ENCODE assay signal across 9 cellular contexts in the genomic region with DNA sequence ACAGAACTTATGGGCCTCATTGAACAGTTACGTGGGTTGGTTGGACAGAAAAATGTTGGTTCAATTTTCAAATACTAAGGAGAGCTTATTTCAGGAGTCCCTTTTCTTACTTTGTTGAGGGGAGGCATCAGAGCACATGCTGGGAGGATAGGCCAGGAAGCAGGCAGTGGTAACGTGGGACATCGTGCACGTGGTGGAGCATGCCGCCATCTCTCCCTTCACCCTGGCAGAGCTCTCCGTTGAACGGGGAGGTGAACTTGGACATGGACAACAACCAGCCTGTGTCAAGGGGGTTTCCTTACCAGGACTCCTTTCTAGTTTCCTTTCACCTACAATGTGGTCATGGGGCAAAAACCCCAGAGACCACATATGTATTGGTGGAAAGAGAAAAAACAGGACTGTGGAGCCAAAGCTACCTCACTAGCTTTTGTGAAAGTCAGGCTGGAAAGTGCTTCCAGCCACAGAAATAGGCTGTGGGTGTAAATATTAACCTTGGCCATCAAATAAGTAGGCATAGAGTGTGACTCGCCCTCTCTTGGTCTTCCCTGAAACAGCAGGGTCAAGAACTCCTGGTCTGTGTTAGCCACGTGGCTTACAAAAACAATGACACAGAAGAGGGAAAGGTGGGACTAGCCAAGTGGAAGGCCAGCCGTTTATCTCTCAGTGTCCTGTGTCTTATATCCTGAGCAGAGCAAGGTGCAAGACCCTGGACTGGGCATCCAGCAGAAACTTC. TPM values are rescaled to one million over a fixed set of nuclear protein-coding genes. Genes with fewer than 3 reads are reported as not detected.
A peak's percentile ranks its signal among the peaks of the same experiment; 100 is the strongest.
DNase-seq lines count a peak whose midpoint lies in the region; TF ChIP-seq lines count a peak whose summit lies in the region.
"Had no signal": no experiment of that assay in that cellular context is flagged by ENCODE, and none has a peak within 500 bp of the region (broad histone marks: within the 10 kb centered on the region; RNA-seq: fewer than 3 reads in every experiment).

No MANE protein-coding gene starts in this region.

- no peak overlapping the region for H2AFZ ChIP-seq in mammary epithelial cell (ENCODE audit: low read depth, low read length)
- H2AFZ ChIP-seq in mesenchymal stem cell (ENCODE audit: low read depth, low read length) = no peak overlapping the region

- no peak overlapping the region for H2BK120ac ChIP-seq in mesenchymal stem cell (ENCODE audit: low read depth, low read length)

- H4K20me1 ChIP-seq in mammary epithelial cell (ENCODE audit: insufficient read depth, low read length) = no peaks in the 10 kb centered on the region

- in situ Hi-C loops in mammary epithelial cell (cut with MboI; ENCODE audit: low sequenced_read_pairs in 2 of 2) = no loop called here

- H3K4me2 ChIP-seq in mammary epithelial cell (ENCODE audit: insufficient read depth, low read depth, low read length) (no peak overlapping the region), mesenchymal stem cell (ENCODE audit: low read length, poor library complexity, severe bottlenecking) (no peak overlapping the region)

- no peak overlapping the region for H4K8ac ChIP-seq in mesenchymal stem cell (ENCODE audit: low read length)

- H3K23ac ChIP-seq in mesenchymal stem cell (ENCODE audit: low read length in 2 of 2) = no peak overlapping the region

- no peak overlapping the region for H2AK5ac ChIP-seq in mesenchymal stem cell (ENCODE audit: low read length, severe bottlenecking)

- no peak overlapping the region for H2BK12ac ChIP-seq in mesenchymal stem cell (ENCODE audit: low read length in 2 of 2)

- TF ChIP-seq CTCF in mammary epithelial cell (conservative IDR thresholded peaks at IDR 0.05 in 1 of 2, IDR thresholded peaks at IDR 0.05 in 1 of 2; ENCODE audit: extremely low read depth in 1 of 2, insufficient read depth in 1 of 2, low read depth in 1 of 2, low read length in 2 of 2) (peak in 1 of 2 donors; percentile 22), testis (IDR thresholded peaks at IDR 0.05) (no peak)

- H3K4me3 ChIP-seq in mammary epithelial cell (replicated peaks in 1 of 3; ENCODE audit: insufficient read depth in 1 of 3, low read depth in 2 of 3, low read length in 3 of 3) (no peak overlapping the region), mesenchymal stem cell (ENCODE audit: insufficient read depth in 1 of 2, low read depth in 1 of 2, low read length in 2 of 2) (no peak overlapping the region), testis (no peak overlapping the region)

- no peak overlapping the region for H4K91ac ChIP-seq in mesenchymal stem cell (ENCODE audit: low read length)

- H3K79me2 ChIP-seq in mammary epithelial cell (ENCODE audit: insufficient read depth, low read length) = peaks cover 15% of the 10 kb centered on the region

- H3K9me3 ChIP-seq in mammary epithelial cell (replicated peaks; ENCODE audit: insufficient read depth, low read length) (no peaks in the 10 kb centered on the region), mesenchymal stem cell (ENCODE audit: control insufficient read depth, low read length) (no peaks in the 10 kb centered on the region), testis (no peaks in the 10 kb centered on the region)

- H3K36me3 ChIP-seq in mammary epithelial cell (ENCODE audit: insufficient read depth, low read length) = peaks cover 24% of the 10 kb centered on the region
- peaks cover 79 to 85% of the 10 kb centered on the region in 2 experiments for H3K36me3 ChIP-seq in mesenchymal stem cell (ENCODE audit: control insufficient read depth in 1 of 2, insufficient read depth in 2 of 2, low read depth in 1 of 2, low read length in 2 of 2)
- no peaks in the 10 kb centered on the region for H3K36me3 ChIP-seq in testis (ENCODE audit: low read depth, missing control alignments)

- H3K4me1 ChIP-seq in mammary epithelial cell (ENCODE audit: insufficient read depth, low read length) (no peaks in the 10 kb centered on the region), mesenchymal stem cell (ENCODE audit: control insufficient read depth, insufficient read depth, low read depth, low read length) (peaks cover 15% of the 10 kb centered on the region), testis (no peaks in the 10 kb centered on the region)

- no peak overlapping the region for H2BK15ac ChIP-seq in mesenchymal stem cell (ENCODE audit: low read depth, poor library complexity, severe bottlenecking)

- H3K14ac ChIP-seq in mesenchymal stem cell (ENCODE audit: low read length in 2 of 2) = no peak overlapping the region

- peak; percentile 71 for DNase-seq in EL
- peak; percentile 67 for DNase-seq in M059J (ENCODE audit: low read depth)
- peak; percentile 48 for DNase-seq in mammary epithelial cell
- peak; percentile 52 for DNase-seq in mesenchymal stem cell
- DNase-seq in testis = no peak
- DNase-seq in HUDEP-2 (lab: John Stamatoyannopoulos, UW; ENCODE audit: unreplicated experiment in 76 of 76) = no peak
- DNase-seq in anterior cingulate cortex (lab: John Stamatoyannopoulos, UW) = no peak
- DNase-seq in NOMO-1 (lab: John Stamatoyannopoulos, UW; ENCODE audit: unreplicated experiment in 2 of 2) = no peak
- DNase-seq: NCI-H146 had no signal

- H3K27me3 ChIP-seq in mammary epithelial cell (ENCODE audit: insufficient read depth, low read length) (no peaks in the 10 kb centered on the region), mesenchymal stem cell (ENCODE audit: control insufficient read depth in 1 of 2, insufficient read depth in 1 of 2, low read length in 2 of 2) (no peaks in the 10 kb centered on the region), testis (no peaks in the 10 kb centered on the region)

- dilution Hi-C loops in mammary epithelial cell (cut with HindIII; ENCODE audit: low sequenced_read_pairs) = loop anchor here (5.0 kb wide), 1 partner anchor 44 kb away; the partner anchor contains the start of genes SAFB and SAFB2

- no peak overlapping the region for H3K4ac ChIP-seq in mesenchymal stem cell (ENCODE audit: low read depth in 1 of 2, low read length in 2 of 2)

- no TSS peak for BruUV-seq in mammary epithelial cell (replicated peaks; lab: Mats Ljungman, UMichigan)

- H2BK5ac ChIP-seq in mesenchymal stem cell (ENCODE audit: low read depth, low read length, poor library complexity, severe bottlenecking) = no peak overlapping the region

- 65% methylated on average over 10 of the region's 10 CpGs for WGBS in mammary epithelial cell (ENCODE audit: low coverage, missing lambda C conversion rate)
- 84% methylated on average over 9 of the region's 10 CpGs for WGBS in mesenchymal stem cell
- WGBS in testis, 2 donors = 69 to 74% methylated on average over 10 of the region's 10 CpGs

- H3K79me1 ChIP-seq in mesenchymal stem cell (replicated peaks; ENCODE audit: low read length, poor library complexity, severe bottlenecking) = peaks cover 38% of the 10 kb centered on the region

- no peak for TF ChIP-seq POLR2A in testis (IDR thresholded peaks at IDR 0.05)

- H3K27ac ChIP-seq in mammary epithelial cell (ENCODE audit: insufficient read depth, low read depth, low read length) (no peak overlapping the region), mesenchymal stem cell (ENCODE audit: low read length, poor library complexity, severe bottlenecking) (peak overlapping the region; percentile 1), testis (no peak overlapping the region)

- no peak overlapping the region for H3K18ac ChIP-seq in mesenchymal stem cell (ENCODE audit: low read depth in 1 of 2, low read length in 2 of 2)

- H3K9ac ChIP-seq in mammary epithelial cell (ENCODE audit: insufficient read depth, low read length) = no peak overlapping the region
- peak overlapping the region; percentile 30 for H3K9ac ChIP-seq in mesenchymal stem cell (ENCODE audit: low read length)

- intact Hi-C loops in mammary epithelial cell (cut with micrococcal nuclease) (no loop called here), testis (cut with DNase I; ENCODE audit: low total_unique reads) (no loop called here)

- CTCF ChIA-PET in mammary epithelial cell (lab: Charles Lee; ENCODE audit: low non-redundant PET) = interaction anchor here (0.6 kb wide), 1 partner anchor 1072 kb away, joined by 3 read pairs; no protein-coding TSS in a partner anchor

RNA-seq across cellular contexts. Expression of gene MICOS13, which starts 14.4 kb away (rescaled TPM):
- total RNA-seq in M059J (2014; rRNA removed; shearing (Covaris generic)) = 46.6 and 47.0 TPM in 2 replicates
- total RNA-seq in mammary epithelial cell (10 to 100 TPM; 25.3 to 71.2 TPM), testis (100 to 1,000 TPM in 1 of 2 donors, 10 to 100 TPM in 1; 98.0 to 198 TPM)
- polyA plus RNA-seq in mammary epithelial cell (46.8 TPM), testis (ENCODE audit: insufficient read depth, low read depth, low replicate concordance) (152 TPM)
- polyA minus RNA-seq in mammary epithelial cell = 14.5 TPM
- 58.1 TPM for polyA plus RNA-seq in mesenchymal stem cell (2013, experiment 1 of 2)
- 61.4 TPM for polyA plus RNA-seq in mesenchymal stem cell (2013, experiment 2 of 2)

RNA-seq across cellular contexts. Expression of gene HSD11B1L, which starts 14.9 kb away (rescaled TPM):
- total RNA-seq in M059J (2014; rRNA removed; shearing (Covaris generic)) = 10.7 and 13.7 TPM in 2 replicates
- total RNA-seq in mammary epithelial cell (10 to 100 TPM in 1 of 2 donors, 1 to 10 TPM in 1; 6.4 to 10.5 TPM), testis (10 to 100 TPM; 18.8 to 21.0 TPM)
- polyA plus RNA-seq in mammary epithelial cell (5.2 TPM), testis (ENCODE audit: insufficient read depth, low read depth, low replicate concordance) (8.1 TPM)
- 4.6 TPM for polyA minus RNA-seq in mammary epithelial cell
- 13.7 TPM for polyA plus RNA-seq in mesenchymal stem cell (2013, experiment 1 of 2)
- 13.5 TPM for polyA plus RNA-seq in mesenchymal stem cell (2013, experiment 2 of 2)

RNA-seq across cellular contexts. Expression of gene RPL36, which starts 24.1 kb away (rescaled TPM):
- total RNA-seq in M059J (2014; rRNA removed; shearing (Covaris generic)) = 734 and 1,196 TPM in 2 replicates
- total RNA-seq in mammary epithelial cell (100 to 1,000 TPM; 323 to 990 TPM), testis (100 to 1,000 TPM; 331 to 531 TPM)
- polyA plus RNA-seq in mammary epithelial cell (717 TPM), testis (ENCODE audit: insufficient read depth, low read depth, low replicate concordance) (497 TPM)
- polyA minus RNA-seq in mammary epithelial cell = 88.8 TPM
- polyA plus RNA-seq in mesenchymal stem cell (2013, experiment 1 of 2) = 1,659 TPM
- polyA plus RNA-seq in mesenchymal stem cell (2013, experiment 2 of 2) = 1,656 TPM

RNA-seq across cellular contexts. Expression of gene SAFB, which starts 43.1 kb away (rescaled TPM):
- 10.3 and 27.8 TPM in 2 replicates for total RNA-seq in M059J (2014; rRNA removed; shearing (Covaris generic))
- total RNA-seq in mammary epithelial cell (10 to 100 TPM; 26.0 to 88.5 TPM), testis (100 to 1,000 TPM; 202 to 220 TPM)
- polyA plus RNA-seq in mammary epithelial cell (30.9 TPM), testis (ENCODE audit: insufficient read depth, low read depth, low replicate concordance) (83.2 TPM)
- 42.5 TPM for polyA minus RNA-seq in mammary epithelial cell
- polyA plus RNA-seq in mesenchymal stem cell (2013, experiment 1 of 2) = 32.5 TPM
- polyA plus RNA-seq in mesenchymal stem cell (2013, experiment 2 of 2) = 30.9 TPM

RNA-seq across cellular contexts. Expression of gene SAFB2, which starts 43.4 kb away (rescaled TPM):
- 12.6 and 21.0 TPM in 2 replicates for total RNA-seq in M059J (2014; rRNA removed; shearing (Covaris generic))
- total RNA-seq in mammary epithelial cell (10 to 100 TPM; 20.2 to 49.1 TPM), testis (100 to 1,000 TPM; 173 to 209 TPM)
- polyA plus RNA-seq in mammary epithelial cell (7.6 TPM), testis (ENCODE audit: insufficient read depth, low read depth, low replicate concordance) (84.1 TPM)
- 28.9 TPM for polyA minus RNA-seq in mammary epithelial cell
- 25.9 TPM for polyA plus RNA-seq in mesenchymal stem cell (2013, experiment 1 of 2)
- polyA plus RNA-seq in mesenchymal stem cell (2013, experiment 2 of 2) = 24.3 TPM

Comparison
In these comparisons a context has a peak if more than half of its experiments do, and no peak if none do; other contexts are left out.
1. DNase-seq: peak in EL (single experiment), M059J (single experiment), mammary epithelial cell (single experiment) and mesenchymal stem cell (single experiment); none in testis (single experiment), HUDEP-2 (0 of 76), anterior cingulate cortex (0 of 58) and NOMO-1 (0 of 2).